In genomic region chr15:90967206-90967605, GRCh38 we compare ENCODE assay signal across 26 cellular contexts.
"Had no signal": no experiment of that assay in that cellular context is flagged by ENCODE, and none has a peak within 500 bp of the region (broad histone marks: within the 10 kb centered on the region; RNA-seq: fewer than 3 reads in every experiment).

No MANE protein-coding gene starts in this region.

- DNase-seq: colonic mucosa; effector CD8-positive, alpha-beta T cell; gastrocnemius medialis; head of caudate nucleus; kidney; mesenchymal stem cell; mucosa of descending colon; naive B cell; pancreas; sigmoid colon; stimulated activated CD4-positive, alpha-beta T cell treated with anti-CD3 and anti-CD28 coated beads, Interleukin-2, amount 100 ng/mL, for 24 hours; stimulated activated CD4-positive, alpha-beta T cell treated with anti-CD3 and anti-CD28 coated beads, Interleukin-4, amount 100 ng/mL, for 24 hours; stimulated activated naive CD4-positive, alpha-beta T cell treated with Interleukin-2 at 50 U/mL for 16 hours; substantia nigra; testis; tibial artery had no signal

- ATAC-seq: gastrocnemius medialis; left lobe of liver; mucosa of descending colon; natural killer cell treated with Interleukin-12 subunit alpha and Interleukin-12 subunit beta and Interleukin-15 and Interleukin-18, amount 100 ng/mL, for 72 hours; pancreas; stimulated activated effector memory CD8-positive, alpha-beta T cell treated with anti-CD3 and anti-CD28 coated beads, Interleukin-12 subunit alpha, Interleukin-12 subunit beta, amount 100 ng/mL, for 72 hours had no signal

- H3K4me1 Mint-ChIP-seq: naive B cell; neural crest cell; stimulated activated effector memory CD8-positive, alpha-beta T cell treated with anti-CD3 and anti-CD28 coated beads, Interleukin-12 subunit alpha, Interleukin-12 subunit beta, amount 100 ng/mL, for 72 hours had no signal

- H3K27me3 ChIP-seq: colonic mucosa, gastrocnemius medialis, neutrophil, pancreas, right atrium auricular region, sigmoid colon, testis, tibial artery had no signal

- FAIRE-seq: kidney, pancreas had no signal

- H3K4me3 Mint-ChIP-seq: dendritic cell treated with granulocyte-macrophage colony-stimulating factor and Interleukin-4, amounts not matched to agents 40 ng/mL and 50 ng/mL, for 4 days; mesothelial cell of epicardium; naive B cell; natural killer cell treated with Interleukin-12 subunit alpha and Interleukin-12 subunit beta and Interleukin-15 and Interleukin-18, amount 100 ng/mL, for 72 hours; neural crest cell; stimulated activated effector memory CD8-positive, alpha-beta T cell treated with anti-CD3 and anti-CD28 coated beads, Interleukin-12 subunit alpha, Interleukin-12 subunit beta, amount 100 ng/mL, for 72 hours; type B pancreatic cell had no signal

- H3K9me3 ChIP-seq: colonic mucosa, gastrocnemius medialis, mucosa of descending colon, neutrophil, pancreas, right atrium auricular region, sigmoid colon, testis, tibial artery had no signal

- H3K27me3 Mint-ChIP-seq: dendritic cell treated with granulocyte-macrophage colony-stimulating factor and Interleukin-4, amounts not matched to agents 40 ng/mL and 50 ng/mL, for 4 days; naive B cell; natural killer cell treated with Interleukin-12 subunit alpha and Interleukin-12 subunit beta and Interleukin-15 and Interleukin-18, amount 100 ng/mL, for 72 hours; type B pancreatic cell had no signal

- H3K4me1 ChIP-seq: colonic mucosa, gastrocnemius medialis, pancreas, right atrium auricular region, sigmoid colon, testis, tibial artery had no signal

- H3K27ac Mint-ChIP-seq: dendritic cell treated with granulocyte-macrophage colony-stimulating factor and Interleukin-4, amounts not matched to agents 40 ng/mL and 50 ng/mL, for 4 days; mesothelial cell of epicardium; natural killer cell treated with Interleukin-12 subunit alpha and Interleukin-12 subunit beta and Interleukin-15 and Interleukin-18, amount 100 ng/mL, for 72 hours; stimulated activated effector memory CD8-positive, alpha-beta T cell treated with anti-CD3 and anti-CD28 coated beads, Interleukin-12 subunit alpha, Interleukin-12 subunit beta, amount 100 ng/mL, for 72 hours; type B pancreatic cell had no signal

- H3K27ac ChIP-seq: colonic mucosa, gastrocnemius medialis, neutrophil, pancreas, right atrium auricular region, sigmoid colon, testis, tibial artery had no signal

- H3K36me3 Mint-ChIP-seq: natural killer cell treated with Interleukin-12 subunit alpha and Interleukin-12 subunit beta and Interleukin-15 and Interleukin-18, amount 100 ng/mL, for 72 hours had no signal

- H3K9me3 Mint-ChIP-seq: dendritic cell treated with granulocyte-macrophage colony-stimulating factor and Interleukin-4, amounts not matched to agents 40 ng/mL and 50 ng/mL, for 4 days; mesothelial cell of epicardium; naive B cell; natural killer cell treated with Interleukin-12 subunit alpha and Interleukin-12 subunit beta and Interleukin-15 and Interleukin-18, amount 100 ng/mL, for 72 hours; neural crest cell; stimulated activated effector memory CD8-positive, alpha-beta T cell treated with anti-CD3 and anti-CD28 coated beads, Interleukin-12 subunit alpha, Interleukin-12 subunit beta, amount 100 ng/mL, for 72 hours; type B pancreatic cell had no signal

- H3K36me3 ChIP-seq: right atrium auricular region had no signal

- H3K4me3 ChIP-seq: colonic mucosa, gastrocnemius medialis, lung, mucosa of descending colon, pancreas, right atrium auricular region, sigmoid colon, testis, tibial artery had no signal
